In the genomic region with DNA sequence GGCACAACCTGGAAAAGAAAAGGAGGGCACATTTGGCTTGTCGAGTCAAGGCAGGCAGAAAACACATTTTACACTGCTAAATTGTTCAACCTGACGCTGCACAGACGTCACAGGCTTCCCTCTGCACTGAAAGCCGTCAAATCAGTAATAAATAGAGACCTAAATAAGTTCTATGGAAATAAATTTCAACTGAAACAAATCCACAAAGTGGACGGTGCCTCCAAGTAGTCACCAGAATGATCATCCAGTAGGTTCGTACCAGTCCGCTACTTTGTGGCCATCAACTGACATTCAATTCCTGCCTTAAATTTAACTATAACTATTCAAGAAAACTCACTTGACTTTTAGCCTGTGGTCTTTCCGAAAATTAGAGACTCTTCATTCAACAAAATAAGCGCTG, we compare ENCODE assay signal across 8 cellular contexts. TPM values are rescaled to one million over a fixed set of nuclear protein-coding genes. Genes with fewer than 3 reads are reported as not detected.
A peak's percentile ranks its signal among the peaks of the same experiment; 100 is the strongest.
DNase-seq lines count a peak whose midpoint lies in the region; ATAC-seq and TF ChIP-seq lines count a peak whose summit lies in the region.

No MANE protein-coding gene starts in this region.

- H3K4me3 Mint-ChIP-seq in activated naive CD4-positive, alpha-beta T cell treated with anti-CD3 and anti-CD28 coated beads, Interleukin-2, amount 50 U/mL, for 24 hours: peak overlapping the region; percentile 82
- H3K4me3 Mint-ChIP-seq in MCF 10A (ENCODE audit: unreplicated experiment): peak overlapping the region; percentile 76
- H3K4me3 Mint-ChIP-seq in mesothelial cell of epicardium: peak overlapping the region; percentile 78

- no peaks in the 10 kb centered on the region for H3K27me3 Mint-ChIP-seq in activated naive CD4-positive, alpha-beta T cell treated with anti-CD3 and anti-CD28 coated beads, Interleukin-2, amount 50 U/mL, for 24 hours
- no peaks in the 10 kb centered on the region for H3K27me3 Mint-ChIP-seq in MCF 10A (ENCODE audit: insufficient read depth, unreplicated experiment)
- H3K27me3 Mint-ChIP-seq in mesothelial cell of epicardium (ENCODE audit: low read depth): peaks cover 5% of the 10 kb centered on the region

- DNase-seq in activated naive CD4-positive, alpha-beta T cell treated with Interleukin-2 at 50 U/mL for 16 hours: no peak
- DNase-seq in MCF 10A (ENCODE audit: unreplicated experiment) (no peak), mesothelial cell of epicardium (ENCODE audit: low spot score in 2 of 2, unreplicated experiment in 2 of 2) (no peak), upper lobe of right lung (no peak), NCI-H146 treated with DMSO at 0.1 percent for 48 hours (lab: John Stamatoyannopoulos, UW; ENCODE audit: unreplicated experiment) (no peak)

- POLR2A ChIA-PET in MCF 10A (lab: Yijun Ruan, JAX): interaction anchor here (1.0 kb wide), 1 partner anchor 30 kb away, joined by 3 read pairs; no protein-coding TSS in a partner anchor

- peaks cover 12% of the 10 kb centered on the region for H3K4me1 Mint-ChIP-seq in activated naive CD4-positive, alpha-beta T cell treated with anti-CD3 and anti-CD28 coated beads, Interleukin-2, amount 50 U/mL, for 24 hours
- H3K4me1 Mint-ChIP-seq in MCF 10A (ENCODE audit: insufficient read depth, unreplicated experiment) (no peaks in the 10 kb centered on the region), mesothelial cell of epicardium (peaks cover 6% of the 10 kb centered on the region)

- no peaks in the 10 kb centered on the region for H3K36me3 ChIP-seq in upper lobe of right lung

- H3K4me1 ChIP-seq in upper lobe of right lung: no peaks in the 10 kb centered on the region

- no peaks in the 10 kb centered on the region for H3K9me3 ChIP-seq in upper lobe of right lung

- CTCF ChIA-PET in MCF 10A (lab: Yijun Ruan, JAX): interaction anchor here (1.4 to 1.6 kb wide), 2 partner anchors 9 to 11 kb away, joined by 3 to 6 read pairs; no protein-coding TSS in a partner anchor

- intact Hi-C loops in MCF 10A (cut with micrococcal nuclease) (no loop called here), upper lobe of right lung (cut with DNase I) (no loop called here)

- H3K4me3 ChIP-seq in upper lobe of right lung: peak overlapping the region; percentile 65

- H3K9me3 Mint-ChIP-seq in activated naive CD4-positive, alpha-beta T cell treated with anti-CD3 and anti-CD28 coated beads, Interleukin-2, amount 50 U/mL, for 24 hours: no peaks in the 10 kb centered on the region
- H3K9me3 Mint-ChIP-seq in MCF 10A (ENCODE audit: unreplicated experiment) (no peaks in the 10 kb centered on the region), mesothelial cell of epicardium (no peaks in the 10 kb centered on the region)

- no peak overlapping the region for H3K27ac Mint-ChIP-seq in activated naive CD4-positive, alpha-beta T cell treated with anti-CD3 and anti-CD28 coated beads, Interleukin-2, amount 50 U/mL, for 24 hours
- H3K27ac Mint-ChIP-seq in MCF 10A (ENCODE audit: low read depth, unreplicated experiment): peak overlapping the region; percentile 19
- H3K27ac Mint-ChIP-seq in mesothelial cell of epicardium: peak overlapping the region; percentile 47

- peaks cover 2% of the 10 kb centered on the region for H3K36me3 Mint-ChIP-seq in activated naive CD4-positive, alpha-beta T cell treated with anti-CD3 and anti-CD28 coated beads, Interleukin-2, amount 50 U/mL, for 24 hours
- H3K36me3 Mint-ChIP-seq in MCF 10A (ENCODE audit: insufficient read depth, unreplicated experiment) (no peaks in the 10 kb centered on the region), mesothelial cell of epicardium (no peaks in the 10 kb centered on the region)

- BruUV-seq in MCF 10A (replicated peaks; lab: Mats Ljungman, UMichigan): no TSS peak

- ATAC-seq in upper lobe of right lung (no peak), HG02870 (IDR thresholded peaks at IDR 0.05; ENCODE audit: unreplicated experiment) (no peak), GM21529 (IDR thresholded peaks at IDR 0.05; ENCODE audit: unreplicated experiment) (no peak)

- H3K27me3 ChIP-seq in upper lobe of right lung: no peaks in the 10 kb centered on the region

- no peak for TF ChIP-seq CTCF in MCF 10A (IDR thresholded peaks at IDR 0.05; ENCODE audit: unreplicated experiment)
- no peak for TF ChIP-seq CTCF in mesothelial cell of epicardium (IDR thresholded peaks at IDR 0.05; ENCODE audit: unreplicated experiment)
- TF ChIP-seq CTCF in upper lobe of right lung (IDR thresholded peaks at IDR 0.05): no peak

- H3K27ac ChIP-seq in upper lobe of right lung: no peak overlapping the region

RNA-seq across cellular contexts. Expression of a gene that starts 49.0 kb away (rescaled TPM):
- total RNA-seq in MCF 10A (2022): not detected in 2 replicates
- total RNA-seq in mesothelial cell of epicardium: not detected in 3 replicates
- total RNA-seq in upper lobe of right lung: not detected

RNA-seq across cellular contexts. Expression of a gene that starts 54.3 kb away (rescaled TPM):
- 368 and 448 TPM in 2 replicates for total RNA-seq in MCF 10A (2022)
- 46.8 to 51.6 TPM (median 48.2 TPM) in 3 replicates for total RNA-seq in mesothelial cell of epicardium
- 72.8 TPM for total RNA-seq in upper lobe of right lung
